19 cellular contexts compared by ENCODE assay signal in genomic region chr6:157909282-157909664, GRCh38.
DNase-seq lines count a peak whose midpoint lies in the region; ATAC-seq and TF ChIP-seq lines count a peak whose summit lies in the region.
"Had no signal": no experiment of that assay in that cellular context is flagged by ENCODE, and none has a peak within 500 bp of the region (broad histone marks: within the 10 kb centered on the region; RNA-seq: fewer than 3 reads in every experiment).

No MANE protein-coding gene starts in this region.

- H3K4me3 ChIP-seq in mammary epithelial cell (replicated peaks in 1 of 3; ENCODE audit: insufficient read depth in 1 of 3, low read depth in 2 of 3, low read length in 3 of 3) (no peak overlapping the region), breast epithelium (no peak overlapping the region), OCI-LY3 (ENCODE audit: low read length) (peak overlapping the region; percentile 39; the same call in 1 of the 2 replicates), testis (no peak overlapping the region)
- H3K4me3 ChIP-seq: BLaER1, cardiac muscle cell, dorsolateral prefrontal cortex, GM23338, mucosa of descending colon, thyroid gland had no signal

- H3K27me3 ChIP-seq in mammary epithelial cell (ENCODE audit: insufficient read depth, low read length) (no peaks in the 10 kb centered on the region), breast epithelium (no peaks in the 10 kb centered on the region), OCI-LY3 (ENCODE audit: low read depth, low read length) (0 out of 2 replicates have a peak, but pooled peaks cover 4% of the 10 kb centered on the region), testis (no peaks in the 10 kb centered on the region)
- H3K27me3 ChIP-seq: BLaER1, cardiac muscle cell, dorsolateral prefrontal cortex, neutrophil, thyroid gland had no signal

- DNase-seq in mammary epithelial cell (no peak), breast epithelium (ENCODE audit: low spot score in 2 of 2) (no peak), testis (peak; percentile 53), iPS-NIHi7 (ENCODE audit: extremely low spot score) (no peak), DMS153 treated with DMSO at 0.1 percent for 48 hours (lab: John Stamatoyannopoulos, UW; ENCODE audit: unreplicated experiment) (no peak)
- DNase-seq in activated CD4-positive, alpha-beta T cell treated with anti-CD3 and anti-CD28 coated beads, Interleukin-2, amount 50 U/mL, for 1 hour: no peak
- DNase-seq: dorsolateral prefrontal cortex, Karpas-422, mucosa of descending colon, NCI-H1092 treated with DMSO at 0.1 percent for 48 hours, NCI-H526 treated with DMSO at 0.1 percent for 48 hours, OCI-M1 had no signal

- peak; percentile 64 for ATAC-seq in GM21717 (IDR thresholded peaks at IDR 0.05; ENCODE audit: unreplicated experiment)
- ATAC-seq: GM23338, mucosa of descending colon had no signal

- TF ChIP-seq POLR2A in breast epithelium (IDR thresholded peaks at IDR 0.05) (no peak), testis (IDR thresholded peaks at IDR 0.05) (no peak)

- no peaks in the 10 kb centered on the region for H3K9me3 ChIP-seq in mammary epithelial cell (replicated peaks; ENCODE audit: insufficient read depth, low read length)
- no peaks in the 10 kb centered on the region for H3K9me3 ChIP-seq in breast epithelium
- H3K9me3 ChIP-seq in OCI-LY3 (ENCODE audit: insufficient read depth, low read length): no peaks in the 10 kb centered on the region
- H3K9me3 ChIP-seq in testis: no peaks in the 10 kb centered on the region
- H3K9me3 ChIP-seq: BLaER1, mucosa of descending colon, neutrophil, thyroid gland had no signal

- H3K79me2 ChIP-seq in mammary epithelial cell (ENCODE audit: insufficient read depth, low read length): peaks cover 3% of the 10 kb centered on the region
- no peaks in the 10 kb centered on the region for H3K79me2 ChIP-seq in OCI-LY3 (ENCODE audit: low read length)

- TF ChIP-seq CTCF in mammary epithelial cell (conservative IDR thresholded peaks at IDR 0.05 in 1 of 2, IDR thresholded peaks at IDR 0.05 in 1 of 2; ENCODE audit: extremely low read depth in 1 of 2, insufficient read depth in 1 of 2, low read depth in 1 of 2, low read length in 2 of 2): no peak
- no peak for TF ChIP-seq CTCF in breast epithelium (IDR thresholded peaks at IDR 0.05)
- TF ChIP-seq CTCF in OCI-LY3 (IDR thresholded peaks at IDR 0.05; ENCODE audit: low read depth, low read length): no peak
- no peak for TF ChIP-seq CTCF in testis (IDR thresholded peaks at IDR 0.05)

- H4K20me1 ChIP-seq in mammary epithelial cell (ENCODE audit: insufficient read depth, low read length) (no peaks in the 10 kb centered on the region), OCI-LY3 (ENCODE audit: insufficient read depth, low read length) (peaks cover 8% of the 10 kb centered on the region)
- H4K20me1 ChIP-seq: BLaER1 had no signal

- H3K4me2 ChIP-seq in mammary epithelial cell (ENCODE audit: insufficient read depth, low read depth, low read length): no peak overlapping the region
- peak overlapping the region; percentile 73 for H3K4me2 ChIP-seq in OCI-LY3 (ENCODE audit: low read length)
- H3K4me2 ChIP-seq: BLaER1, GM23338 had no signal

- intact Hi-C loops in mammary epithelial cell (cut with micrococcal nuclease): no loop called here
- intact Hi-C loops in breast epithelium (cut with DNase I; ENCODE audit: low total_unique reads): no loop called here
- intact Hi-C loops in testis (cut with DNase I; ENCODE audit: low total_unique reads): no loop called here

- CTCF ChIA-PET in mammary epithelial cell (lab: Charles Lee; ENCODE audit: low non-redundant PET): no interaction called here

- dilution Hi-C loops in mammary epithelial cell (cut with HindIII; ENCODE audit: low sequenced_read_pairs): no loop called here

- H3K9ac ChIP-seq in mammary epithelial cell (ENCODE audit: insufficient read depth, low read length) (no peak overlapping the region), OCI-LY3 (ENCODE audit: low read length) (no peak overlapping the region)
- H3K9ac ChIP-seq: BLaER1 had no signal

- in situ Hi-C loops in mammary epithelial cell (cut with MboI; ENCODE audit: low sequenced_read_pairs in 2 of 2): no loop called here

- BruUV-seq in mammary epithelial cell (replicated peaks; lab: Mats Ljungman, UMichigan): TSS peak; percentile 4

- H3K4me1 ChIP-seq in mammary epithelial cell (ENCODE audit: insufficient read depth, low read length) (no peaks in the 10 kb centered on the region), breast epithelium (no peaks in the 10 kb centered on the region), OCI-LY3 (ENCODE audit: low read length) (peaks cover 47% of the 10 kb centered on the region), testis (peaks cover 41% of the 10 kb centered on the region)
- H3K4me1 ChIP-seq: BLaER1 had no signal

- H3K27ac ChIP-seq in mammary epithelial cell (ENCODE audit: insufficient read depth, low read depth, low read length): no peak overlapping the region
- H3K27ac ChIP-seq in breast epithelium: no peak overlapping the region
- H3K27ac ChIP-seq in OCI-LY3 (ENCODE audit: low read length): peak overlapping the region; percentile 20
- peak overlapping the region in 1 of 2 donors; percentile 9 for H3K27ac ChIP-seq in testis
- H3K27ac ChIP-seq: BLaER1, cardiac muscle cell, neutrophil, thyroid gland had no signal

- H2AFZ ChIP-seq in mammary epithelial cell (ENCODE audit: low read depth, low read length) (no peak overlapping the region), OCI-LY3 (ENCODE audit: low read depth, low read length) (no peak overlapping the region)
- H2AFZ ChIP-seq: GM23338 had no signal

- peaks cover 34% of the 10 kb centered on the region for H3K36me3 ChIP-seq in mammary epithelial cell (ENCODE audit: insufficient read depth, low read length)
- peaks cover 9% of the 10 kb centered on the region for H3K36me3 ChIP-seq in breast epithelium
- no peaks in the 10 kb centered on the region for H3K36me3 ChIP-seq in OCI-LY3 (replicated peaks; ENCODE audit: low read depth, low read length)
- no peaks in the 10 kb centered on the region for H3K36me3 ChIP-seq in testis (ENCODE audit: low read depth, missing control alignments)
- H3K36me3 ChIP-seq: BLaER1, neutrophil had no signal

- 96% methylated on average over 3 of the region's 3 CpGs for WGBS in mammary epithelial cell (ENCODE audit: low coverage, missing lambda C conversion rate)
- 70 to 77% methylated on average over 3 of the region's 3 CpGs for WGBS in testis, 2 donors
